ENCODE assay signal across 21 cellular contexts in the genomic region with DNA sequence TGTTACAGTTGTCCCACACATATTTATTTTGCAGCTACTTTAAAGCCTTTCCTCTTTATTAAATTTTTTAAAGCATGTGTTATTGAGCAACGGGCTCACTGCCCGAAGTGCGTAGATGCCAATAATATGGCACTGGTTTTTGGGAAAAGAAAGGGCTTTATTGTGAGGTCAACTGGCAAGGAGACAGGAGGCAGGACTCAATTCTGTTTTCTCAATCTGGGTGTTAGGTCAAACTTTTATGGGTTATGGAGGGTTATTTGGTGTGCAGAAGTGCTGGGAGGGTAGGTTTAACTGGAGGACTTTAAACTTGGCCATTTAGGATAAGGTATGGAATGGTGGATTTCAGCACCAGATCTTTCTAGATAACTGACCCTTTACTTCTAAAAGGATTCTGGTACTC.
DNase-seq lines count a peak whose midpoint lies in the region; ATAC-seq, FAIRE-seq and TF ChIP-seq lines count a peak whose summit lies in the region.
"Had no signal": no experiment of that assay in that cellular context is flagged by ENCODE, and none has a peak within 500 bp of the region (broad histone marks: within the 10 kb centered on the region; RNA-seq: fewer than 3 reads in every experiment).

No MANE protein-coding gene starts in this region.

- TSS peak; percentile 11 for BruUV-seq in HCT116 (replicated peaks; lab: Mats Ljungman, UMichigan)
- TSS peak; percentile 16 for BruUV-seq in GM12878 (replicated peaks; lab: Mats Ljungman, UMichigan)

- DNase-seq in HCT116 (ENCODE audit: low read depth, low spot score) = no peak
- DNase-seq in GM12878 (ENCODE audit: low read depth, low spot score) = no peak
- no peak for DNase-seq in left lobe of liver (ENCODE audit: low spot score)
- DNase-seq in islet precursor cell = no peak
- no peak for DNase-seq in HCEC 1CT
- DNase-seq in RWPE1 (ENCODE audit: low spot score) = no peak
- DNase-seq in activated naive CD4-positive, alpha-beta T cell treated with anti-CD3 and anti-CD28 coated beads, Interleukin-2, amount 50 U/mL, for 16 hours = no peak
- DNase-seq: activated CD4-positive, alpha-beta T cell treated with anti-CD3 and anti-CD28 coated beads, Interleukin-2, amount 50 U/mL, for 4 hours; activated CD4-positive, CD25-positive, alpha-beta regulatory T cell; activated CD8-positive, alpha-beta memory T cell treated with anti-CD3 and anti-CD28 coated beads, Interleukin-2, amount 50 U/mL, for 4 hours; activated naive CD4-positive, alpha-beta T cell treated with anti-CD3 and anti-CD28 coated beads, Interleukin-2, amount 10 ng/mL, durations not matched to agents 7 days and 5 days; central memory CD4-positive, alpha-beta T cell; dorsolateral prefrontal cortex; stimulated activated naive CD8-positive, alpha-beta T cell treated with anti-CD3 and anti-CD28 coated beads, Interleukin-15, Interleukin-2, amounts not matched to agents 100 U/mL and 50 U/mL, for 24 hours; T-helper 1 cell; testis; uterus had no signal

- no peak for FAIRE-seq in GM12878 (lab: Jason Lieb, UNC)
- FAIRE-seq: astrocyte, K562 had no signal

- SMC1A ChIA-PET in GM12878 (lab: Charles Lee; ENCODE audit: uncharacterized antibody, unreplicated experiment) = interaction anchor here (1.4 kb wide), 1 partner anchor 8 kb away, joined by 4 read pairs; no protein-coding TSS in a partner anchor

- TF ChIP-seq POLR2A in HCT116 (IDR thresholded peaks at IDR 0.05; ENCODE audit: borderline replicate concordance, extremely low read depth, insufficient read depth, insufficient read length) (no peak), GM12878 (IDR thresholded peaks at IDR 0.05; ENCODE audit: low read depth, low read length) (no peak)

- no peaks in the 10 kb centered on the region for H3K9me2 ChIP-seq in HCT116 (ENCODE audit: insufficient read depth)

- H2AFZ ChIP-seq in HCT116 (ENCODE audit: low read depth, low read length, poor library complexity, severe bottlenecking) (no peak overlapping the region), GM12878 (ENCODE audit: control insufficient read depth, low read depth, low read length) (no peak overlapping the region)

- H3K4me3 ChIP-seq in BLaER1 treated with 17β-estradiol and CSF1 and Interleukin-3, amounts not matched to agents 10 nM and 100 nM = no peak overlapping the region
- H3K4me3 ChIP-seq in HCT116 (replicated peaks in 1 of 2; ENCODE audit: low read depth in 1 of 2, low read length in 2 of 2) (no peak overlapping the region), GM12878 (no peak overlapping the region)
- H3K4me3 ChIP-seq: dorsolateral prefrontal cortex, K562, prostate gland, testis, uterus had no signal

- no peaks in the 10 kb centered on the region; a peak in 1 of 22 replicates for H3K9me3 ChIP-seq in BLaER1 treated with 17β-estradiol and CSF1 and Interleukin-3, amounts not matched to agents 10 nM and 100 nM (replicated peaks in 1 of 11)
- H3K9me3 ChIP-seq in HCT116 (ENCODE audit: control insufficient read depth in 1 of 2, insufficient read depth in 1 of 2, low read depth in 1 of 2, low read length in 2 of 2) (no peaks in the 10 kb centered on the region), GM12878 (replicated peaks; ENCODE audit: control insufficient read depth, insufficient read depth, low read length) (no peaks in the 10 kb centered on the region)
- H3K9me3 ChIP-seq: prostate gland, testis, uterus had no signal

- H4K20me1 ChIP-seq in BLaER1 treated with 17β-estradiol and CSF1 and Interleukin-3, amounts not matched to agents 10 nM and 100 nM = peaks cover 0 to 58% (median 4%) of the 10 kb centered on the region in 11 experiments; a peak in 9 of 22 replicates
- 0 out of 2 replicates have a peak, but pooled peaks cover 3% of the 10 kb centered on the region for H4K20me1 ChIP-seq in HCT116 (ENCODE audit: insufficient read depth)
- no peaks in the 10 kb centered on the region for H4K20me1 ChIP-seq in GM12878 (ENCODE audit: control insufficient read depth, insufficient read depth)

- in situ Hi-C loops in GM12878 (cut with MboI) = no loop called here

- POLR2A ChIA-PET in HCT116 (lab: Charles Lee) = no interaction called here
- POLR2A ChIA-PET in GM12878 (lab: Charles Lee) = interaction anchor here (1.3 kb wide), 1 partner anchor 34 kb away, joined by 3 read pairs; no protein-coding TSS in a partner anchor
- POLR2A ChIA-PET in RWPE1 (lab: Yijun Ruan, JAX; ENCODE audit: low non-redundant PET) = no interaction called here

- ATAC-seq in HCT116 (no peak), GM12878 (no peak), left lobe of liver (peak; percentile 11)
- ATAC-seq: K562; stimulated activated naive CD8-positive, alpha-beta T cell treated with anti-CD3 and anti-CD28 coated beads, Interleukin-15, Interleukin-2, amounts not matched to agents 100 U/mL and 50 U/mL, for 24 hours had no signal

- H3K27ac ChIP-seq in BLaER1 treated with 17β-estradiol and CSF1 and Interleukin-3, amounts not matched to agents 10 nM and 100 nM = no peak overlapping the region
- H3K27ac ChIP-seq in HCT116 (ENCODE audit: low read depth, low read length) (no peak overlapping the region), GM12878 (ENCODE audit: control insufficient read depth, insufficient read depth) (no peak overlapping the region), RWPE1 (no peak overlapping the region)
- H3K27ac ChIP-seq: prostate gland, testis, uterus had no signal

- CTCF ChIA-PET in HCT116 (lab: Charles Lee) (no interaction called here), GM12878 (lab: Yijun Ruan, JAX) (interaction anchor here (1.2 to 1.3 kb wide), 2 partner anchors 8 to 75 kb away, joined by 3 to 4 read pairs; no protein-coding TSS in a partner anchor), RWPE1 (lab: Yijun Ruan, JAX) (no interaction called here)

- intact Hi-C loops in HCT116 (cut with micrococcal nuclease) (no loop called here), GM12878 (cut with micrococcal nuclease; ENCODE audit: unreplicated experiment) (no loop called here)

- peaks cover 19 to 45% (median 39%) of the 10 kb centered on the region in 10 experiments for H3K4me1 ChIP-seq in BLaER1 treated with 17β-estradiol and CSF1 and Interleukin-3, amounts not matched to agents 10 nM and 100 nM
- H3K4me1 ChIP-seq in HCT116 (ENCODE audit: control insufficient read depth in 1 of 2, insufficient read depth in 2 of 2, low read length in 2 of 2) (no peaks in the 10 kb centered on the region), GM12878 (ENCODE audit: control insufficient read depth, insufficient read depth, low read length) (peaks cover 8% of the 10 kb centered on the region)

- TF ChIP-seq RAD21 in HCT116 (IDR thresholded peaks at IDR 0.05; ENCODE audit: low read depth) = no peak
- no peak for TF ChIP-seq RAD21 in GM12878 (IDR thresholded peaks at IDR 0.05; ENCODE audit: insufficient read depth, low read depth, low read length)

- no peak for TF ChIP-seq CTCF in HCT116 (IDR thresholded peaks at IDR 0.05 in 2 of 3, conservative IDR thresholded peaks at IDR 0.05 in 1 of 3; ENCODE audit: borderline replicate concordance in 1 of 3, insufficient read depth in 1 of 3, low read depth in 2 of 3, low read length in 2 of 3)
- no peak for TF ChIP-seq CTCF in GM12878 (IDR thresholded peaks at IDR 0.05 in 2 of 3, conservative IDR thresholded peaks at IDR 0.05 in 1 of 3; ENCODE audit: control insufficient read depth in 2 of 3, extremely low read depth in 1 of 3, insufficient read depth in 1 of 3, low read depth in 3 of 3, low read length in 3 of 3)
- no peak for TF ChIP-seq CTCF in RWPE1 (conservative IDR thresholded peaks at IDR 0.05; ENCODE audit: low read depth)

- no peak for TF ChIP-seq EP300 in GM12878 (IDR thresholded peaks at IDR 0.05; ENCODE audit: borderline replicate concordance in 1 of 2, control insufficient read depth in 1 of 2, low read depth in 2 of 2, low read length in 2 of 2)

- peak overlapping the region; percentile 0 to 66 (median 36); a peak in 16 of 22 replicates for H3K4me2 ChIP-seq in BLaER1 treated with 17β-estradiol and CSF1 and Interleukin-3, amounts not matched to agents 10 nM and 100 nM
- H3K4me2 ChIP-seq in HCT116 (ENCODE audit: low read length) (no peak overlapping the region), GM12878 (ENCODE audit: control insufficient read depth, insufficient read depth) (no peak overlapping the region)

- 93% methylated on average over 3 of the region's 3 CpGs for WGBS in GM12878 (ENCODE audit: insufficient coverage, insufficient replicate concordance, low lambda C conversion rate, missing lambda C conversion rate)

- H3K79me2 ChIP-seq in HCT116 (ENCODE audit: insufficient read depth, low read length) (peaks cover 5% of the 10 kb centered on the region; the same call in 1 of the 2 replicates), GM12878 (ENCODE audit: control insufficient read depth, insufficient read depth, low read length) (no peaks in the 10 kb centered on the region; the same call in 1 of the 2 replicates)

- RAD21 ChIA-PET in HCT116 (lab: Charles Lee; ENCODE audit: low non-redundant PET in 1 of 2, low total read pairs in 2 of 2, uncharacterized antibody in 2 of 2, unreplicated experiment in 2 of 2) = no interaction called here
- RAD21 ChIA-PET in GM12878 (lab: Charles Lee; ENCODE audit: unreplicated experiment) = no interaction called here

- H3K36me3 ChIP-seq in BLaER1 treated with 17β-estradiol and CSF1 and Interleukin-3, amounts not matched to agents 10 nM and 100 nM = peaks cover 77 to 100% (median 84%) of the 10 kb centered on the region in 11 experiments
- H3K36me3 ChIP-seq in HCT116 (ENCODE audit: control insufficient read depth in 1 of 2, insufficient read depth in 2 of 2, low read length in 2 of 2) (no peaks in the 10 kb centered on the region; a peak in 1 of 4 replicates), GM12878 (ENCODE audit: control insufficient read depth in 2 of 2, insufficient read depth in 2 of 2, low read length in 1 of 2) (peaks cover 2 to 16% of the 10 kb centered on the region in 2 experiments)
- H3K36me3 ChIP-seq: prostate gland, uterus had no signal

- H3K27me3 ChIP-seq in BLaER1 treated with 17β-estradiol and CSF1 and Interleukin-3, amounts not matched to agents 10 nM and 100 nM = no peaks in the 10 kb centered on the region
- H3K27me3 ChIP-seq in HCT116 (ENCODE audit: insufficient read depth, low read length) = no peaks in the 10 kb centered on the region
- no peaks in the 10 kb centered on the region for H3K27me3 ChIP-seq in GM12878 (replicated peaks in 1 of 2; ENCODE audit: control insufficient read depth in 2 of 2, insufficient read depth in 2 of 2, low read length in 1 of 2)
- H3K27me3 ChIP-seq: dorsolateral prefrontal cortex, testis, uterus had no signal

- no peak overlapping the region for H3K9ac ChIP-seq in BLaER1 treated with 17β-estradiol and CSF1 and Interleukin-3, amounts not matched to agents 10 nM and 100 nM
- no peak overlapping the region for H3K9ac ChIP-seq in HCT116 (ENCODE audit: low read length)
- no peak overlapping the region for H3K9ac ChIP-seq in GM12878 (ENCODE audit: control insufficient read depth, insufficient read depth, low read length)

TF ChIP-seq in HCT116, 20 proteins besides CTCF, POLR2A, EP300 and RAD21 (continues in another document):
- no peak for TF ChIP-seq ZNF274 (IDR thresholded peaks at IDR 0.05; ENCODE audit: low read depth, low read length)
- no peak for TF ChIP-seq EZH2phosphoT487 (IDR thresholded peaks at IDR 0.05; ENCODE audit: borderline replicate concordance)

TF ChIP-seq in GM12878, 131 proteins besides CTCF, POLR2A, EP300 and RAD21 (continues in another document):
- TF ChIP-seq CBX3 (IDR thresholded peaks at IDR 0.05; ENCODE audit: borderline replicate concordance, low read depth) (no peak), NBN (IDR thresholded peaks at IDR 0.05) (no peak)

Comparison
In these comparisons a context has a peak if more than half of its experiments do, and no peak if none do; other contexts are left out.
1. H3K4me2 ChIP-seq: peak in BLaER1 treated with 17β-estradiol and CSF1 and Interleukin-3, amounts not matched to agents 10 nM and 100 nM (11 of 11); none in HCT116 (single experiment) and GM12878 (single experiment).